8 cellular contexts compared by ENCODE assay signal in the genomic region with DNA sequence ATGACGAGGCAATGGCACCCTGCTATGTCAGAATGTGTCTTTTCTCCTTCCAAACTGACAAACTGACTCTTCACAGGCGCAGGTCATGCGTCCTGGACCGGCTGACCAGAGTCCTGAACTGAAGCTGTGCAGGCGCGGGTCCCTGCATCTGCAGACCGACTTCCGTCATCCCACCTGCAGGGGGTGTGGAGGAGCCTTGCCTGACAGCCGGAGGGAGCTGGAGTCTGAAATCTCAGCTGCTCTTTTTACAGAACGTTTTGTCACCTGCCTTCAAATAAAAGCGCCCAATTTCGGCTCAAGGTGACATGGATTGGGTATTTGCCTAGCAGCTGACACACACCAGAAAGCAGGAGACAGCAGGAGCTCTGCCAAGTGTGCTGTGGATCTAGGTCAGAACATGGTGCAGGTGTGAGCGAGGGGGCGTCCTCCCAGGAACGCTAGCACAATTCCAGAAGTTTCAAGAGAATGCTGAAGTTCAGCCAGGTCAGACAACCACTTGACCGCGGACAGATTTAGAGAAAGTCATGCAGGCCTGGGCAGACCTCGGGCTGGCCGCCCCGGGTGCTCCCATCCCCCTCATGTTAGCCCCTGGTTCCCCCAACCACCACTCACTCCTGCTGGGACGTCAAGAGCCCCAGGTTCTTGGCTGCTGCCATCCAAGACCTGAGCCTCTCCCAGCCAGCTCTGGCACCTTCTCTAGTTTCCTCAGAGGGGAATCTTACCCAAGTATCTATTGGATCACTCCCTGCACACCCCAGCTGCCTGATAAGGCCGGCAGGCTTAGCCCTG.
DNase-seq lines count a peak whose midpoint lies in the region; ATAC-seq and TF ChIP-seq lines count a peak whose summit lies in the region.

No MANE protein-coding gene starts in this region.

- DNase-seq in GDM1 (lab: John Stamatoyannopoulos, UW), result peak; percentile 5
- DNase-seq in NT2/D1 (ENCODE audit: low read depth, low spot score), result no peak
- DNase-seq in epithelial cell of esophagus (ENCODE audit: low read depth), result peak; percentile 40
- DNase-seq in GF-D8 (lab: John Stamatoyannopoulos, UW), result no peak
- no peak for DNase-seq in NCI-H1048 (lab: John Stamatoyannopoulos, UW)
- no peak for DNase-seq in superior temporal gyrus (ENCODE audit: extremely low spot score)

- TF ChIP-seq CTCF in epithelial cell of esophagus (IDR thresholded peaks at IDR 0.05; ENCODE audit: insufficient read depth, low read depth, low read length, missing control alignments) (peak; percentile 31), parathyroid adenoma (IDR thresholded peaks at IDR 0.05) (peak; percentile 56)

- no peak overlapping the region for H3K4me2 ChIP-seq in parathyroid adenoma (ENCODE audit: low read length)

- H3K9ac ChIP-seq in NT2/D1 (ENCODE audit: insufficient read length, low read depth) (peak overlapping the region; percentile 57), parathyroid adenoma (no peak overlapping the region)

- no peak for ATAC-seq in HG02759 (IDR thresholded peaks at IDR 0.05; ENCODE audit: unreplicated experiment)

- no peak overlapping the region for H2AFZ ChIP-seq in parathyroid adenoma

- no peaks in the 10 kb centered on the region for H3K27me3 ChIP-seq in NT2/D1 (ENCODE audit: insufficient read depth, insufficient read length)
- H3K27me3 ChIP-seq in parathyroid adenoma (ENCODE audit: control insufficient read depth, insufficient read depth, low read length), result no peaks in the 10 kb centered on the region

- H3K27ac ChIP-seq in parathyroid adenoma, result no peak overlapping the region

- H3K4me3 ChIP-seq in NT2/D1 (ENCODE audit: insufficient read length, low read depth), result no peak overlapping the region
- H3K4me3 ChIP-seq in epithelial cell of esophagus (ENCODE audit: low read length), result no peak overlapping the region
- no peak overlapping the region for H3K4me3 ChIP-seq in parathyroid adenoma (ENCODE audit: low read depth, low read length)

- peaks cover 15% of the 10 kb centered on the region for H3K36me3 ChIP-seq in NT2/D1 (ENCODE audit: insufficient read depth, insufficient read length, low read length)
- H3K36me3 ChIP-seq in parathyroid adenoma (ENCODE audit: control insufficient read depth, insufficient read depth, low read length), result no peaks in the 10 kb centered on the region

- peaks cover 36% of the 10 kb centered on the region for H3K4me1 ChIP-seq in NT2/D1 (ENCODE audit: insufficient read depth, insufficient read length)
- peaks cover 28% of the 10 kb centered on the region for H3K4me1 ChIP-seq in parathyroid adenoma

- peaks cover 86% of the 10 kb centered on the region for H3K79me2 ChIP-seq in parathyroid adenoma

- H3K9me3 ChIP-seq in NT2/D1 (ENCODE audit: insufficient read depth, low read length), result no peaks in the 10 kb centered on the region
- no peaks in the 10 kb centered on the region for H3K9me3 ChIP-seq in parathyroid adenoma (ENCODE audit: control insufficient read depth, low read length)

Comparison
In these comparisons a context has a peak if more than half of its experiments do, and no peak if none do; other contexts are left out.
1. DNase-seq: peak in GDM1 (single experiment) and epithelial cell of esophagus (single experiment); none in NT2/D1 (single experiment), GF-D8 (single experiment), NCI-H1048 (single experiment) and superior temporal gyrus (single experiment).